Comparison of ENCODE assay signal across 11 cellular contexts in genomic region chr5:97094579-97095317, GRCh38. TPM values are rescaled to one million over a fixed set of nuclear protein-coding genes. Genes with fewer than 3 reads are reported as not detected.
A peak's percentile ranks its signal among the peaks of the same experiment; 100 is the strongest.
DNase-seq lines count a peak whose midpoint lies in the region; ATAC-seq and TF ChIP-seq lines count a peak whose summit lies in the region.
"Had no signal": no experiment of that assay in that cellular context is flagged by ENCODE, and none has a peak within 500 bp of the region (broad histone marks: within the 10 kb centered on the region; RNA-seq: fewer than 3 reads in every experiment).

No MANE protein-coding gene starts in this region.

- H3K4me3 ChIP-seq in transverse colon: no peak overlapping the region
- H3K4me3 ChIP-seq: dorsolateral prefrontal cortex had no signal

- no peak for TF ChIP-seq EP300 in transverse colon (IDR thresholded peaks at IDR 0.05; ENCODE audit: low read depth)

- no peak for TF ChIP-seq POLR2A in transverse colon (IDR thresholded peaks at IDR 0.05)

- POLR2A ChIA-PET in activated CD8-positive, alpha-beta T cell treated with anti-CD3 and anti-CD28 coated beads, Interleukin-2, amount 10 ng/mL, durations not matched to agents 7 days and 5 days (lab: Charles Lee): no interaction called here

- ATAC-seq in GM19438 (IDR thresholded peaks at IDR 0.05; ENCODE audit: low read depth, unreplicated experiment) (peak; percentile 99), HG03066 (IDR thresholded peaks at IDR 0.05; ENCODE audit: low read depth, unreplicated experiment) (peak; percentile 99)
- ATAC-seq in activated CD8-positive, alpha-beta T cell treated with anti-CD3 and anti-CD28 coated beads, Interleukin-2, amount 10 ng/mL, durations not matched to agents 7 days and 5 days: peak; percentile 93
- ATAC-seq: left lobe of liver had no signal

- H3K27me3 ChIP-seq in transverse colon: no peaks in the 10 kb centered on the region
- H3K27me3 ChIP-seq: dorsolateral prefrontal cortex had no signal

- peaks cover 3% of the 10 kb centered on the region for H3K36me3 Mint-ChIP-seq in activated CD8-positive, alpha-beta T cell treated with anti-CD3 and anti-CD28 coated beads, Interleukin-2, amount 10 ng/mL, durations not matched to agents 7 days and 5 days (ENCODE audit: low read depth)

- WGBS in transverse colon (ENCODE audit: low coverage in 1 of 2), 2 donors: 81 to 85% methylated on average over 3 to 8 of the region's 8 CpGs

- peak overlapping the region; percentile 68 for H3K27ac Mint-ChIP-seq in activated CD8-positive, alpha-beta T cell treated with anti-CD3 and anti-CD28 coated beads, Interleukin-2, amount 10 ng/mL, durations not matched to agents 7 days and 5 days

- H3K9me3 Mint-ChIP-seq in activated CD8-positive, alpha-beta T cell treated with anti-CD3 and anti-CD28 coated beads, Interleukin-2, amount 10 ng/mL, durations not matched to agents 7 days and 5 days (ENCODE audit: insufficient read depth): no peaks in the 10 kb centered on the region

- peak; percentile 70 for DNase-seq in GM13976 (ENCODE audit: low spot score)
- DNase-seq in activated CD8-positive, alpha-beta T cell treated with anti-CD3 and anti-CD28 coated beads, Interleukin-2, amount 10 ng/mL, durations not matched to agents 7 days and 5 days: peak; percentile 57
- no peak for DNase-seq in NCI-H2081 treated with DMSO at 0.1 percent for 48 hours (lab: John Stamatoyannopoulos, UW)
- no peak for DNase-seq in transverse colon
- no peak for DNase-seq in inferior parietal cortex (ENCODE audit: extremely low spot score)
- DNase-seq in NCI-H1417 treated with DMSO at 0.1 percent for 48 hours (lab: John Stamatoyannopoulos, UW): no peak
- DNase-seq: dorsolateral prefrontal cortex, Kasumi-1 had no signal

- in situ Hi-C loops in GM13976 (cut with MboI; ENCODE audit: low sequenced_read_pairs, unreplicated experiment): no loop called here
- in situ Hi-C loops in transverse colon (cut with MboI; ENCODE audit: low pct_ligation_motif_present in 1 of 4, low pct_unique_long_range_greater_than_20kb in 1 of 4, low sequenced_read_pairs in 3 of 4): no loop called here

- H3K4me3 Mint-ChIP-seq in activated CD8-positive, alpha-beta T cell treated with anti-CD3 and anti-CD28 coated beads, Interleukin-2, amount 10 ng/mL, durations not matched to agents 7 days and 5 days: peak overlapping the region; percentile 29

- no peaks in the 10 kb centered on the region for H3K9me3 ChIP-seq in transverse colon

- no peaks in the 10 kb centered on the region for H3K36me3 ChIP-seq in transverse colon

- CTCF ChIA-PET in activated CD8-positive, alpha-beta T cell treated with anti-CD3 and anti-CD28 coated beads, Interleukin-2, amount 10 ng/mL, durations not matched to agents 7 days and 5 days (lab: Charles Lee): interaction anchor here (0.7 to 1.4 kb wide), 5 partner anchors 45 to 342 kb away, joined by 3 to 8 read pairs (median 4); partner anchors contain the start of gene LIX1

- no peak overlapping the region for H3K27ac ChIP-seq in transverse colon
- H3K27ac ChIP-seq: dorsolateral prefrontal cortex had no signal

- intact Hi-C loops in transverse colon (cut with DNase I; ENCODE audit: low total_unique reads): no loop called here

- no peak for TF ChIP-seq CTCF in GM13976 (IDR thresholded peaks at IDR 0.05; ENCODE audit: borderline replicate concordance, control extremely low read depth, extremely low read depth, insufficient read depth, missing control alignments)
- TF ChIP-seq CTCF in transverse colon (IDR thresholded peaks at IDR 0.05): no peak

- peaks cover 21% of the 10 kb centered on the region for H3K4me1 Mint-ChIP-seq in activated CD8-positive, alpha-beta T cell treated with anti-CD3 and anti-CD28 coated beads, Interleukin-2, amount 10 ng/mL, durations not matched to agents 7 days and 5 days (ENCODE audit: low read depth)

- H3K4me1 ChIP-seq in transverse colon: peaks cover 0 to 6% (median 0%) of the 10 kb centered on the region in 4 donors

- peaks cover 18% of the 10 kb centered on the region for H3K27me3 Mint-ChIP-seq in activated CD8-positive, alpha-beta T cell treated with anti-CD3 and anti-CD28 coated beads, Interleukin-2, amount 10 ng/mL, durations not matched to agents 7 days and 5 days (ENCODE audit: low read depth)

RNA-seq across cellular contexts. Expression of gene LIX1, which starts 47.7 kb away (rescaled TPM):
- total RNA-seq in activated CD8-positive, alpha-beta T cell treated with anti-CD3 and anti-CD28 coated beads, Interleukin-2, amount 10 ng/mL, durations not matched to agents 7 days and 5 days: not detected
- total RNA-seq in transverse colon: under 1 TPM in 2 of 4 donors, not detected in 2; 0.16 to 0.41 TPM
- total RNA-seq: left lobe of liver had no signal

Comparison
In these comparisons a context has a peak if more than half of its experiments do, and no peak if none do; other contexts are left out.
1. DNase-seq: peak in GM13976 (single experiment) and activated CD8-positive, alpha-beta T cell treated with anti-CD3 and anti-CD28 coated beads, Interleukin-2, amount 10 ng/mL, durations not matched to agents 7 days and 5 days (single experiment); none in NCI-H2081 treated with DMSO at 0.1 percent for 48 hours (single experiment), transverse colon (single experiment), inferior parietal cortex (single experiment) and NCI-H1417 treated with DMSO at 0.1 percent for 48 hours (single experiment).
2. Peak in every context shown above with its lines, with median percentiles within 50 percentile points of each other: ATAC-seq.